In the genomic region with DNA sequence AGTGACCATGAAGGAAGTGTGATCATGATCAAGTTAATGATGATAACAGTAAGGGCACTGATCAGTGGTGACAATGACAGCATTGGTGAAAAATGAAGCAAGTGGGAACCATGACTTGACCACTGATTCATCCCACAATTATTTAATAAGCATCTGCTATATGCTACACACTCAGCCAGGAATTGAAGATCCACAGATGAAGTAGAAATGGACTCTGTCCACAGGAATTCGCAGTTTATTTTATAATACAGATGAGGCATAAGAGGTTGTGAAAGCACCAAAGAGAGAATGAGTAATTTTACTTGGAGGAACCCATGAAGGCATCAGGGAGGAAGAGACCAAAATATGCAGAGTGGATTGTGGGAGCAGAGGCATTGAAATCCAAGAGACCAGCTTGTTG, we compare ENCODE assay signal across 14 cellular contexts. TPM values are rescaled to one million over a fixed set of nuclear protein-coding genes. Genes with fewer than 3 reads are reported as not detected.
DNase-seq lines count a peak whose midpoint lies in the region; ATAC-seq and TF ChIP-seq lines count a peak whose summit lies in the region.
"Had no signal": no experiment of that assay in that cellular context is flagged by ENCODE, and none has a peak within 500 bp of the region (broad histone marks: within the 10 kb centered on the region; RNA-seq: fewer than 3 reads in every experiment).

No MANE protein-coding gene starts in this region.

- no peak for TF ChIP-seq POLR2A in IMR-90 (IDR thresholded peaks at IDR 0.05; ENCODE audit: low read depth, low read length)

- peak overlapping the region; percentile 96 for H2BK20ac ChIP-seq in IMR-90 (ENCODE audit: low read depth, low read length)

- DNase-seq in AG09319 (ENCODE audit: extremely low read depth, low read depth) (peak; percentile 73), IMR-90 (peak; percentile 98), astrocyte of the spinal cord (ENCODE audit: low read depth, low spot score) (peak; percentile 93), iris pigment epithelial cell (ENCODE audit: low read depth) (peak; percentile 95), NCI-H510A treated with DMSO at 0.1 percent for 48 hours (lab: John Stamatoyannopoulos, UW) (no peak), substantia nigra (lab: John Stamatoyannopoulos, UW) (no peak), NOMO-1 (lab: John Stamatoyannopoulos, UW; ENCODE audit: unreplicated experiment in 2 of 2) (no peak)
- DNase-seq in CD8-positive, alpha-beta memory T cell, result no peak
- DNase-seq: adrenal gland; mucosa of descending colon; NCI-H2227 treated with DMSO at 0.1 percent for 48 hours; RPMI8226; stimulated activated CD4-positive, alpha-beta T cell treated with anti-CD3 and anti-CD28 coated beads, Interleukin-4, amount 100 ng/mL, for 1 hour; stimulated activated naive CD4-positive, alpha-beta T cell treated with Interleukin-2 at 50 U/mL for 16 hours had no signal

- no peaks in the 10 kb centered on the region; the same call in 1 of the 2 replicates for H3K27me3 ChIP-seq in IMR-90 (ENCODE audit: control insufficient read depth, insufficient read depth, low read length)
- no peaks in the 10 kb centered on the region for H3K27me3 ChIP-seq in CD8-positive, alpha-beta memory T cell (ENCODE audit: insufficient read depth, low read length, poor library complexity, severe bottlenecking)

- peak overlapping the region; percentile 97 for H2BK120ac ChIP-seq in IMR-90 (ENCODE audit: low read depth, low read length)

- H2BK15ac ChIP-seq in IMR-90 (ENCODE audit: low read depth, low read length), result peak overlapping the region; percentile 56; the same call in 1 of the 3 replicates

- no peak overlapping the region for H3K4me3 ChIP-seq in IMR-90 (ENCODE audit: insufficient read depth, low read depth, low read length)
- H3K4me3 ChIP-seq in astrocyte of the spinal cord (ENCODE audit: low read depth, low read length), result no peak overlapping the region
- no peak overlapping the region for H3K4me3 ChIP-seq in CD8-positive, alpha-beta memory T cell (ENCODE audit: low read length)
- H3K4me3 ChIP-seq: adrenal gland, mucosa of descending colon had no signal

- H2AK5ac ChIP-seq in IMR-90 (ENCODE audit: low read depth, low read length), result peak overlapping the region; percentile 89; the same call in 1 of the 2 replicates

- no peak overlapping the region for H3K27ac Mint-ChIP-seq in CD8-positive, alpha-beta memory T cell

- no peak overlapping the region for H2AK9ac ChIP-seq in IMR-90 (replicated peaks; ENCODE audit: low read depth, low read length, poor library complexity)

- peak; percentile 84 for ATAC-seq in IMR-90 (ENCODE audit: low read depth)
- ATAC-seq: mucosa of descending colon had no signal

- in situ Hi-C loops in IMR-90 (cut with MboI; ENCODE audit: low sequenced_read_pairs) (loop anchor here (5.0 kb wide), 1 partner anchor 140 kb away; a partner anchor contains a TSS), astrocyte of the spinal cord (cut with HindIII; ENCODE audit: low sequenced_read_pairs) (loop anchor here (25.0 kb wide), 1 partner anchor 140 kb away; a partner anchor contains a TSS)

- no peak overlapping the region for H3K4me3 Mint-ChIP-seq in CD8-positive, alpha-beta memory T cell

- no peaks in the 10 kb centered on the region for H3K9me3 ChIP-seq in IMR-90 (ENCODE audit: control insufficient read depth, insufficient read depth, low read length)
- H3K9me3 ChIP-seq in CD8-positive, alpha-beta memory T cell (ENCODE audit: low read length), result no peaks in the 10 kb centered on the region
- H3K9me3 ChIP-seq: adrenal gland, mucosa of descending colon had no signal

- peak overlapping the region; percentile 98 for H4K5ac ChIP-seq in IMR-90 (ENCODE audit: low read depth, low read length)

- peaks cover 17% of the 10 kb centered on the region for H3K9me1 ChIP-seq in IMR-90 (ENCODE audit: insufficient read depth, low read length)

- H3K23ac ChIP-seq in IMR-90 (ENCODE audit: low read depth, low read length), result peak overlapping the region; percentile 96; the same call in 1 of the 2 replicates

- H3K4me1 Mint-ChIP-seq in CD8-positive, alpha-beta memory T cell, result peaks cover under 1 to 3% (median 3%) of the 10 kb centered on the region in 3 donors

- no peaks in the 10 kb centered on the region for H4K20me1 ChIP-seq in IMR-90 (ENCODE audit: insufficient read depth, low read length)

- 0% methylated on average over 1 of the region's 1 CpG; no CpG with 5 or more reads in 1 of the 2 experiments for WGBS in IMR-90 (ENCODE audit: extremely low coverage in 2 of 2, insufficient read length in 1 of 2), 2 experiments

- intact Hi-C loops in IMR-90 (cut with micrococcal nuclease), result loop anchor here (2.0 kb wide), 1 partner anchor 56 kb away; no protein-coding TSS in a partner anchor

- H3K4me2 ChIP-seq in IMR-90 (ENCODE audit: low read depth, low read length), result peak overlapping the region; percentile 68

- H4K8ac ChIP-seq in IMR-90 (ENCODE audit: low read depth in 2 of 2, low read length in 2 of 2), result peak overlapping the region in 1 of 2 experiments; percentile 94; a peak in 2 of 4 replicates

- H3K18ac ChIP-seq in IMR-90 (ENCODE audit: low read depth, low read length), result peak overlapping the region; percentile 99

- peak overlapping the region; percentile 80 for H2AFZ ChIP-seq in IMR-90 (replicated peaks; ENCODE audit: low read length, poor library complexity)

- H3K27me3 Mint-ChIP-seq in CD8-positive, alpha-beta memory T cell, result peaks cover 4 to 11% of the 10 kb centered on the region in 2 donors

- BruUV-seq in IMR-90 (replicated peaks; lab: Mats Ljungman, UMichigan), result no TSS peak

- no peak for TF ChIP-seq RAD21 in IMR-90 (IDR thresholded peaks at IDR 0.05; ENCODE audit: low read length)

- H3K9ac ChIP-seq in IMR-90 (ENCODE audit: low read depth, low read length), result no peak overlapping the region

- peak overlapping the region; percentile 95 for H3K4ac ChIP-seq in IMR-90 (ENCODE audit: low read depth, low read length)

- peak overlapping the region; percentile 99 for H2BK5ac ChIP-seq in IMR-90 (ENCODE audit: low read depth, low read length, poor library complexity, severe bottlenecking)

- H3K9me3 Mint-ChIP-seq in CD8-positive, alpha-beta memory T cell, result no peaks in the 10 kb centered on the region

- dilution Hi-C loops in IMR-90 (cut with HindIII; ENCODE audit: low sequenced_read_pairs, unreplicated experiment), result no loop called here

- no peaks in the 10 kb centered on the region for H3K36me3 Mint-ChIP-seq in CD8-positive, alpha-beta memory T cell

- peaks cover 0 to 14% of the 10 kb centered on the region in 2 experiments; a peak in 2 of 4 replicates for H3K79me1 ChIP-seq in IMR-90 (ENCODE audit: low read depth in 1 of 2, low read length in 2 of 2)

- TF ChIP-seq CTCF in AG09319 (IDR thresholded peaks at IDR 0.05; ENCODE audit: low read depth, low read length), result no peak
- TF ChIP-seq CTCF in IMR-90 (conservative IDR thresholded peaks at IDR 0.05; ENCODE audit: low read depth, low read length), result no peak
- no peak for TF ChIP-seq CTCF in astrocyte of the spinal cord (IDR thresholded peaks at IDR 0.05; ENCODE audit: low read depth, low read length)

- H3K4me1 ChIP-seq in IMR-90 (ENCODE audit: control insufficient read depth, insufficient read depth, low read length), result peaks cover 21% of the 10 kb centered on the region
- H3K4me1 ChIP-seq in CD8-positive, alpha-beta memory T cell (ENCODE audit: insufficient read depth, low read length), result peaks cover 1% of the 10 kb centered on the region

- H3K36me3 ChIP-seq in IMR-90 (ENCODE audit: control insufficient read depth, insufficient read depth, low read length), result no peaks in the 10 kb centered on the region
- no peaks in the 10 kb centered on the region for H3K36me3 ChIP-seq in CD8-positive, alpha-beta memory T cell (ENCODE audit: insufficient read depth, low read length)
- H3K36me3 ChIP-seq: adrenal gland had no signal

- peak overlapping the region; percentile 91; the same call in 1 of the 2 replicates for H4K91ac ChIP-seq in IMR-90 (ENCODE audit: insufficient read depth, low read depth, low read length)

- CTCF ChIA-PET in IMR-90 (lab: Yijun Ruan, JAX), result interaction anchor here (0.8 to 1.3 kb wide), 2 partner anchors 102 to 193 kb away, joined by 3 to 4 read pairs; a partner anchor contains a TSS
- CTCF ChIA-PET in CD8-positive, alpha-beta memory T cell (lab: Charles Lee), result interaction anchor here (0.9 kb wide), 1 partner anchor 190 kb away, joined by 3 read pairs; a partner anchor contains a TSS

- H3K27ac ChIP-seq in IMR-90 (ENCODE audit: insufficient read depth, low read length) (peak overlapping the region; percentile 94), substantia nigra (ENCODE audit: low read depth, low read length, poor library complexity, severe bottlenecking) (no peak overlapping the region)
- no peak overlapping the region for H3K27ac ChIP-seq in CD8-positive, alpha-beta memory T cell (ENCODE audit: low read depth, low read length)
- H3K27ac ChIP-seq: adrenal gland had no signal

- no peak overlapping the region; the same call in 1 of the 2 replicates for H3K56ac ChIP-seq in IMR-90 (ENCODE audit: extremely low read depth, insufficient read depth, low read length)

- peak overlapping the region; percentile 84 for H3K14ac ChIP-seq in IMR-90 (replicated peaks; ENCODE audit: low read depth, low read length)

- POLR2A ChIA-PET in IMR-90 (lab: Charles Lee; ENCODE audit: unreplicated experiment), result no interaction called here
- POLR2A ChIA-PET in CD8-positive, alpha-beta memory T cell (lab: Charles Lee), result no interaction called here

TF ChIP-seq in IMR-90, 13 proteins besides CTCF, POLR2A, EP300 and RAD21 (continues in another document):
- TF ChIP-seq CHD1 (IDR thresholded peaks at IDR 0.05; ENCODE audit: low read depth, low read length) (no peak), MAZ (IDR thresholded peaks at IDR 0.05; ENCODE audit: borderline replicate concordance, low read depth, low read length) (no peak), MXI1 (IDR thresholded peaks at IDR 0.05; ENCODE audit: borderline replicate concordance, low read depth, low read length) (no peak)

RNA-seq across cellular contexts. Expression of a gene that starts 33.8 kb away (rescaled TPM):
- 25.8 and 45.2 TPM in 2 replicates for total RNA-seq in IMR-90 (2012; rRNA removed)
- polyA plus RNA-seq in IMR-90 (2012; rRNA removed), result 36.3 and 37.3 TPM in 2 replicates
- polyA plus RNA-seq in IMR-90 (2012; cell fraction: cytosol; rRNA removed), result 26.8 and 48.8 TPM in 2 replicates
- polyA plus RNA-seq in IMR-90 (2012; cell fraction: nucleus; rRNA removed; ENCODE audit: low replicate concordance), result 36.2 and 50.9 TPM in 2 replicates
- 10 to 100 TPM; 23.3 to 25.2 TPM for total RNA-seq in CD8-positive, alpha-beta memory T cell
- polyA plus RNA-seq in CD8-positive, alpha-beta memory T cell, result 24.1 TPM

RNA-seq across cellular contexts. Expression of a gene that starts 57.3 kb away (rescaled TPM):
- total RNA-seq in IMR-90 (2012; rRNA removed), result 40.9 and 66.9 TPM in 2 replicates
- 15.3 and 18.0 TPM in 2 replicates for polyA plus RNA-seq in IMR-90 (2012; rRNA removed)
- polyA plus RNA-seq in IMR-90 (2012; cell fraction: cytosol; rRNA removed), result 3.8 and 5.5 TPM in 2 replicates
- polyA plus RNA-seq in IMR-90 (2012; cell fraction: nucleus; rRNA removed; ENCODE audit: low replicate concordance), result 2.4 and 10.2 TPM in 2 replicates
- total RNA-seq in CD8-positive, alpha-beta memory T cell, result 10 to 100 TPM; 82.0 to 87.8 TPM
- polyA plus RNA-seq in CD8-positive, alpha-beta memory T cell, result 19.2 TPM

RNA-seq across cellular contexts. Expression of a gene that starts 57.9 kb away (rescaled TPM):
- total RNA-seq in IMR-90 (2012; rRNA removed), result 1,291 and 1,409 TPM in 2 replicates
- polyA plus RNA-seq in IMR-90 (2012; rRNA removed), result 631 and 747 TPM in 2 replicates
- 536 and 830 TPM in 2 replicates for polyA plus RNA-seq in IMR-90 (2012; cell fraction: cytosol; rRNA removed)
- 116 and 626 TPM in 2 replicates for polyA plus RNA-seq in IMR-90 (2012; cell fraction: nucleus; rRNA removed; ENCODE audit: low replicate concordance)
- total RNA-seq in CD8-positive, alpha-beta memory T cell, result 1,000 to 10,000 TPM; 1,970 to 2,000 TPM
- polyA plus RNA-seq in CD8-positive, alpha-beta memory T cell, result 822 TPM

Comparison
In these comparisons a context has a peak if more than half of its experiments do, and no peak if none do; other contexts are left out.
1. DNase-seq: peak in AG09319 (single experiment), IMR-90 (single experiment), astrocyte of the spinal cord (single experiment) and iris pigment epithelial cell (single experiment); none in NCI-H510A treated with DMSO at 0.1 percent for 48 hours (single experiment), CD8-positive, alpha-beta memory T cell (0 of 5), substantia nigra (0 of 49) and NOMO-1 (0 of 2).